ENCODE assay signal across 26 cellular contexts in the genomic region with DNA sequence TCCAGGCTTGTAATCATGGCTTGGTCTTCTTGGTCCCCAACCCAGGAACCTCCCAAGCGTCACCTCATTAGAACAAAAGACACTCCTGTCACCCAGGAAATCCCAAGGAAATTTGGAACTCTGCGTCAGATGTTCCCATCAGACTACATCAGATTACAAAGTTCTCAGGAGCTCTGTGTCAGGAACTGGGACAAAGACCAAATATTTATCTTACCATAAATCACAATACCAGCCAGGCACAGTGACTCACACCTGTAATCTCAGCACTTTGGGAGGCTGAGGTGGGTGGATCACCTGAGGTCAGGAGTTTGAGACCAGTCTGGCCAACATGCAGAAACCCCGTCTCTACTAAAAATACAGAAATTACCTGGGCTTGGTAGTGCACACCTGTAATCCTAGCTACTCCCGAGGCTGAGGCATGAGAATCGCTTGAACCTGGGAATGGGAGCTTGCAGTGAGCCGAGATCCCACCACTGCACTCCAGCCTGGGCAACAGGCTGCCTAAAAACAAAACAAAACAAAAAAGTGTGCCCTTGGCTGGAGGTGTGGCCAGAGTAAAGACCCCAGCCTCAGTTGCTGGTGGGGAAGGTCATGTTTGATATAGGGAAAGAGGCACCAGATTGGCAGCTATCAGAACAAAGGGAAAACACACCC. TPM values are rescaled to one million over a fixed set of nuclear protein-coding genes. Genes with fewer than 3 reads are reported as not detected.
DNase-seq lines count a peak whose midpoint lies in the region; ATAC-seq, FAIRE-seq and TF ChIP-seq lines count a peak whose summit lies in the region.
"Had no signal": no experiment of that assay in that cellular context is flagged by ENCODE, and none has a peak within 500 bp of the region (broad histone marks: within the 10 kb centered on the region; RNA-seq: fewer than 3 reads in every experiment).

No MANE protein-coding gene starts in this region.

- CTCF ChIA-PET in A549 (lab: Yijun Ruan, JAX), result interaction anchor here (1.6 to 3.0 kb wide), 4 partner anchors 16 to 80 kb away, joined by 4 to 12 read pairs (median 9); a partner anchor contains a TSS

- peak overlapping the region; percentile 53 for H3K4me2 ChIP-seq in A549
- H3K4me2 ChIP-seq: BLaER1 treated with 17β-estradiol and CSF1 and Interleukin-3, amounts not matched to agents 10 nM and 100 nM had no signal

- ATAC-seq in A549 (peak in 1 of 2 experiments; percentile 76; a peak in 4 of 6 replicates), RWPE2 (ENCODE audit: low read depth) (peak; percentile 87)
- ATAC-seq: activated CD4-positive, alpha-beta T cell treated with anti-CD3 and anti-CD28 coated beads for 36 hours; heart right ventricle; left ventricle myocardium superior had no signal

- WGBS in A549 (ENCODE audit: missing lambda C conversion rate), result 9% methylated on average over 6 of the region's 6 CpGs

- POLR2A ChIA-PET in A549 (lab: Yijun Ruan, JAX), result interaction anchor here (0.7 to 1.2 kb wide), 2 partner anchors 17 to 57 kb away, joined by 3 to 4 read pairs; a partner anchor contains a TSS

- H3K4me3 ChIP-seq in A549 (no peak overlapping the region), H7 (ENCODE audit: insufficient read depth, low read depth, low read length) (no peak overlapping the region), RWPE2 (ENCODE audit: severe bottlenecking) (no peak overlapping the region), WERI-Rb-1 (ENCODE audit: low read depth, low read length) (no peak overlapping the region)
- H3K4me3 ChIP-seq in effector memory CD4-positive, alpha-beta T cell (ENCODE audit: insufficient read depth, low read depth, low read length, poor library complexity, severe bottlenecking), result no peak overlapping the region
- H3K4me3 ChIP-seq: BLaER1 treated with 17β-estradiol and CSF1 and Interleukin-3, amounts not matched to agents 10 nM and 100 nM; heart right ventricle; SJCRH30; vagina had no signal

- peak overlapping the region; percentile 42 to 60; a peak in 3 of 6 replicates for H3K27ac ChIP-seq in A549
- H3K27ac ChIP-seq in RWPE2 (ENCODE audit: poor library complexity, severe bottlenecking), result peak overlapping the region; percentile 7
- no peak overlapping the region for H3K27ac ChIP-seq in WERI-Rb-1
- H3K27ac ChIP-seq in effector memory CD4-positive, alpha-beta T cell (ENCODE audit: insufficient read depth, low read length, poor library complexity, severe bottlenecking), result no peak overlapping the region
- H3K27ac ChIP-seq: BLaER1 treated with 17β-estradiol and CSF1 and Interleukin-3, amounts not matched to agents 10 nM and 100 nM; heart right ventricle; SJCRH30; vagina had no signal

- peak; percentile 36 to 73 for DNase-seq in A549 (ENCODE audit: low read depth in 1 of 2, low spot score in 1 of 2)
- DNase-seq in H7, result peak; percentile 14
- DNase-seq in RWPE2 (ENCODE audit: low spot score), result no peak
- DNase-seq in kidney tubule cell (ENCODE audit: low spot score), result peak; percentile 39
- DNase-seq in NCI-H226, result no peak
- DNase-seq in WERI-Rb-1, result no peak
- DNase-seq in GOT3 (lab: John Stamatoyannopoulos, UW), result no peak
- DNase-seq in effector memory CD4-positive, alpha-beta T cell, result no peak
- DNase-seq: activated CD4-positive, alpha-beta T cell treated with anti-CD3 and anti-CD28 coated beads for 36 hours; activated naive CD4-positive, alpha-beta T cell treated with Interleukin-2 at 50 U/mL for 16 hours; activated T-cell treated with anti-CD3 and anti-CD28 coated beads, Interleukin-2, amount 50 U/mL, for 48 hours; dermis blood vessel endothelial cell; GF-D8; heart right ventricle; left ventricle myocardium superior; midbrain; NCI-H1436; NCI-H526; OCI-M1; SJCRH30; substantia nigra; T-helper 1 cell had no signal

- no peaks in the 10 kb centered on the region for H3K9me3 ChIP-seq in A549
- no peaks in the 10 kb centered on the region for H3K9me3 ChIP-seq in RWPE2 (ENCODE audit: severe bottlenecking)
- peaks cover 4% of the 10 kb centered on the region for H3K9me3 ChIP-seq in WERI-Rb-1 (ENCODE audit: severe bottlenecking)
- no peaks in the 10 kb centered on the region for H3K9me3 ChIP-seq in effector memory CD4-positive, alpha-beta T cell (ENCODE audit: control insufficient read depth, low read length)
- H3K9me3 ChIP-seq: SJCRH30, vagina had no signal

- TF ChIP-seq CTCF in A549 (IDR thresholded peaks at IDR 0.05) (no peak), RWPE2 (IDR thresholded peaks at IDR 0.05; ENCODE audit: poor library complexity, severe bottlenecking) (no peak), WERI-Rb-1 (IDR thresholded peaks at IDR 0.05; ENCODE audit: low read depth, low read length) (no peak)

- TF ChIP-seq POLR2A in A549 (IDR thresholded peaks at IDR 0.05; ENCODE audit: low read length), result no peak

- no peak for TF ChIP-seq RAD21 in A549 (conservative IDR thresholded peaks at IDR 0.05 in 1 of 2, IDR thresholded peaks at IDR 0.05 in 1 of 2)

- H3K36me3 ChIP-seq in H7 (replicated peaks; ENCODE audit: control insufficient read depth, insufficient read depth, low read length) (no peaks in the 10 kb centered on the region), RWPE2 (ENCODE audit: low read depth) (no peaks in the 10 kb centered on the region), WERI-Rb-1 (no peaks in the 10 kb centered on the region)
- H3K36me3 ChIP-seq in effector memory CD4-positive, alpha-beta T cell (ENCODE audit: control insufficient read depth, insufficient read depth, low read length), result no peaks in the 10 kb centered on the region
- H3K36me3 ChIP-seq: BLaER1 treated with 17β-estradiol and CSF1 and Interleukin-3, amounts not matched to agents 10 nM and 100 nM; heart right ventricle; SJCRH30; vagina had no signal

- H3K27me3 ChIP-seq in H7 (ENCODE audit: control insufficient read depth, insufficient read depth, low read length) (no peaks in the 10 kb centered on the region), RWPE2 (ENCODE audit: insufficient read depth, poor library complexity, severe bottlenecking) (no peaks in the 10 kb centered on the region), WERI-Rb-1 (ENCODE audit: insufficient read depth, low read depth, severe bottlenecking) (no peaks in the 10 kb centered on the region)
- H3K27me3 ChIP-seq in effector memory CD4-positive, alpha-beta T cell (replicated peaks; ENCODE audit: control insufficient read depth, insufficient read depth, low read length, poor library complexity, severe bottlenecking), result no peaks in the 10 kb centered on the region
- H3K27me3 ChIP-seq: BLaER1 treated with 17β-estradiol and CSF1 and Interleukin-3, amounts not matched to agents 10 nM and 100 nM; SJCRH30; vagina had no signal

- no peak for TF ChIP-seq EP300 in A549 (IDR thresholded peaks at IDR 0.05)

- H3K4me1 ChIP-seq in A549, result peaks cover 17% of the 10 kb centered on the region
- H3K4me1 ChIP-seq in RWPE2 (ENCODE audit: insufficient read depth, poor library complexity, severe bottlenecking), result peaks cover 10% of the 10 kb centered on the region
- no peaks in the 10 kb centered on the region for H3K4me1 ChIP-seq in effector memory CD4-positive, alpha-beta T cell (ENCODE audit: control insufficient read depth, insufficient read depth, low read length, poor library complexity, severe bottlenecking)
- H3K4me1 ChIP-seq: heart right ventricle, SJCRH30, vagina had no signal

- no peak for FAIRE-seq in A549 (lab: Jason Lieb, UNC)

TF ChIP-seq in A549, 52 proteins besides CTCF, POLR2A, EP300 and RAD21:
- TF ChIP-seq RFX5 (IDR thresholded peaks at IDR 0.05) (no peak), KDM5A (IDR thresholded peaks at IDR 0.05) (no peak), NR3C1 (IDR thresholded peaks at IDR 0.05) (no peak), GATA3 (IDR thresholded peaks at IDR 0.05; ENCODE audit: borderline replicate concordance) (peak; percentile 33; the same call in 1 of the 2 replicates), CHD4 (IDR thresholded peaks at IDR 0.05; ENCODE audit: borderline replicate concordance) (peak; percentile 64; the same call in 1 of the 2 replicates), FOSL2 (IDR thresholded peaks at IDR 0.05) (no peak), FOSL2 (CRISPR knock-in tag; IDR thresholded peaks at IDR 0.05) (peak; percentile 63)
TF ChIP-seq in A549: peak in this region for 3.

RNA-seq across cellular contexts. Expression of a gene that starts 16.7 kb away (rescaled TPM):
- polyA plus RNA-seq in A549 (2011; rRNA removed) (20.8 and 35.4 TPM in 2 replicates), A549 (2017; fragmentation: RNase III; extraction: RNeasy Plus Mini Kit Qiagen cat#74134 plus additional on column Dnase treatment) (113 to 123 TPM (median 116 TPM) in 3 replicates)
- polyA plus RNA-seq in A549 (2012; cell fraction: cytosol; rRNA removed), result 175 and 186 TPM in 2 replicates
- 127 and 154 TPM in 2 replicates for polyA plus RNA-seq in A549 (2012; cell fraction: nucleus; rRNA removed)
- 3.9 and 10.2 TPM in 2 replicates for polyA minus RNA-seq in A549 (2011; rRNA and poly(A)+ RNA removed)
- total RNA-seq in H7 (2014; rRNA removed; shearing (Covaris generic)), result 39.7 and 55.4 TPM in 2 replicates

RNA-seq across cellular contexts. Expression of a gene that starts 44.3 kb away (rescaled TPM):
- polyA plus RNA-seq in A549 (2011; rRNA removed), result 0.25 TPM in 2 replicates
- 0.08 and 0.09 TPM in 2 replicates for polyA plus RNA-seq in A549 (2012; cell fraction: cytosol; rRNA removed)
- polyA plus RNA-seq in A549 (2012; cell fraction: nucleus; rRNA removed), result 0.29 and 0.44 TPM in 2 replicates
- polyA plus RNA-seq in A549 (2017; fragmentation: RNase III; extraction: RNeasy Plus Mini Kit Qiagen cat#74134 plus additional on column Dnase treatment), result 0.06 to 0.20 TPM (median 0.13 TPM) in 3 replicates
- polyA minus RNA-seq in A549 (2011; rRNA and poly(A)+ RNA removed), result 0.58 TPM in 2 replicates
- 1.5 and 1.6 TPM in 2 replicates for total RNA-seq in H7 (2014; rRNA removed; shearing (Covaris generic))
- total RNA-seq: dermis blood vessel endothelial cell, left ventricle myocardium superior, neural crest cell, posterior vena cava, SJCRH30, vagina had no signal
- polyA plus RNA-seq: heart right ventricle had no signal

RNA-seq across cellular contexts. Expression of a gene that starts 50.8 kb away (rescaled TPM):
- polyA plus RNA-seq in A549 (2011; rRNA removed) (0.20 and 0.43 TPM in 2 replicates), A549 (2017; fragmentation: RNase III; extraction: RNeasy Plus Mini Kit Qiagen cat#74134 plus additional on column Dnase treatment) (0.56 to 0.85 TPM (median 0.69 TPM) in 3 replicates)
- 0.62 and 0.69 TPM in 2 replicates for polyA plus RNA-seq in A549 (2012; cell fraction: cytosol; rRNA removed)
- polyA plus RNA-seq in A549 (2012; cell fraction: nucleus; rRNA removed), result 0.28 and 0.89 TPM in 2 replicates
- polyA minus RNA-seq in A549 (2011; rRNA and poly(A)+ RNA removed), result 0.37 and 0.63 TPM in 2 replicates
- total RNA-seq in H7 (2014; rRNA removed; shearing (Covaris generic)), result 4.3 and 7.4 TPM in 2 replicates
- total RNA-seq: left ventricle myocardium superior, SJCRH30 had no signal
- polyA plus RNA-seq: heart right ventricle had no signal

RNA-seq across cellular contexts. Expression of a gene that starts 56.4 kb away (rescaled TPM):
- polyA plus RNA-seq in A549 (2011; rRNA removed) (624 and 696 TPM in 2 replicates), A549 (2017; fragmentation: RNase III; extraction: RNeasy Plus Mini Kit Qiagen cat#74134 plus additional on column Dnase treatment) (1,807 to 1,898 TPM (median 1,812 TPM) in 3 replicates)
- polyA plus RNA-seq in A549 (2012; cell fraction: cytosol; rRNA removed), result 1,715 and 1,844 TPM in 2 replicates
- 964 and 1,082 TPM in 2 replicates for polyA plus RNA-seq in A549 (2012; cell fraction: nucleus; rRNA removed)
- 268 and 275 TPM in 2 replicates for polyA minus RNA-seq in A549 (2011; rRNA and poly(A)+ RNA removed)
- total RNA-seq in H7 (2014; rRNA removed; shearing (Covaris generic)), result 2,178 and 2,213 TPM in 2 replicates

Comparison
In these comparisons a context has a peak if more than half of its experiments do, and no peak if none do; other contexts are left out.
1. DNase-seq: peak in A549 (2 of 2), H7 (single experiment) and kidney tubule cell (single experiment); none in RWPE2 (single experiment), NCI-H226 (single experiment), WERI-Rb-1 (single experiment), GOT3 (single experiment) and effector memory CD4-positive, alpha-beta T cell (0 of 3).
2. H3K27ac ChIP-seq: peak in A549 (2 of 2) and RWPE2 (single experiment); none in WERI-Rb-1 (single experiment) and effector memory CD4-positive, alpha-beta T cell (single experiment).